Comparison of ENCODE assay signal across 1 cellular context in genomic region chr10:25017247-25017590, GRCh38.
TF ChIP-seq lines count a peak whose summit lies in the region.

No MANE protein-coding gene starts in this region.

TF ChIP-seq in SK-N-SH treated with all-trans-retinoic acid at 6 μM for 48 hours, 23 proteins besides CTCF, POLR2A, EP300 and RAD21 (continued from another document):
- TF ChIP-seq CREB5 (CRISPR knock-in tag; IDR thresholded peaks at IDR 0.05; ENCODE audit: low read depth) (no peak), BACH2 (CRISPR knock-in tag; IDR thresholded peaks at IDR 0.05; ENCODE audit: borderline replicate concordance) (no peak), PPARA (CRISPR knock-in tag; IDR thresholded peaks at IDR 0.05; ENCODE audit: borderline replicate concordance) (no peak), CSDC2 (CRISPR knock-in tag; IDR thresholded peaks at IDR 0.05) (no peak)
